8 cellular contexts compared by ENCODE assay signal in genomic region chr7:100434297-100435144, GRCh38. TPM values are rescaled to one million over a fixed set of nuclear protein-coding genes. Genes with fewer than 3 reads are reported as not detected.
A peak's percentile ranks its signal among the peaks of the same experiment; 100 is the strongest.
DNase-seq lines count a peak whose midpoint lies in the region; ATAC-seq lines count a peak whose summit lies in the region.

No MANE protein-coding gene starts in this region.

- H3K4me1 ChIP-seq in iPS-20b (ENCODE audit: insufficient read depth, low read length) (peaks cover 20% of the 10 kb centered on the region; the same call in 1 of the 2 replicates), stomach smooth muscle (ENCODE audit: control insufficient read depth, insufficient read depth, low read length) (peaks cover 45% of the 10 kb centered on the region)

- peaks cover under 1% of the 10 kb centered on the region for H3K27me3 Mint-ChIP-seq in activated CD8-positive, alpha-beta memory T cell treated with anti-CD3 and anti-CD28 coated beads, Interleukin-2, amount 10 ng/mL, durations not matched to agents 7 days and 5 days
- peaks cover under 1% of the 10 kb centered on the region for H3K27me3 Mint-ChIP-seq in activated CD8-positive, alpha-beta T cell treated with anti-CD3 and anti-CD28 coated beads, Interleukin-2, amount 10 ng/mL, durations not matched to agents 7 days and 5 days (ENCODE audit: low read depth)

- H3K27me3 ChIP-seq in iPS-20b (ENCODE audit: insufficient read depth, low read length) (no peaks in the 10 kb centered on the region), stomach smooth muscle (ENCODE audit: control insufficient read depth in 1 of 2, insufficient read depth in 2 of 2, low read length in 2 of 2) (no peaks in the 10 kb centered on the region)

- no peak for DNase-seq in activated CD8-positive, alpha-beta memory T cell treated with anti-CD3 and anti-CD28 coated beads, Interleukin-2, amount 10 ng/mL, durations not matched to agents 7 days and 5 days
- no peak for DNase-seq in activated CD8-positive, alpha-beta memory T cell treated with anti-CD3 and anti-CD28 coated beads, Interleukin-2, amount 50 U/mL, for 4 hours
- no peak for DNase-seq in activated CD8-positive, alpha-beta T cell treated with anti-CD3 and anti-CD28 coated beads, Interleukin-2, amount 10 ng/mL, durations not matched to agents 7 days and 5 days
- DNase-seq in stimulated activated naive CD4-positive, alpha-beta T cell treated with Interleukin-2 at 50 U/mL for 16 hours (lab: John Stamatoyannopoulos, UW) = no peak
- no peak for DNase-seq in substantia nigra (lab: John Stamatoyannopoulos, UW)
- no peak for DNase-seq in activated effector memory CD4-positive, alpha-beta T cell treated with anti-CD3 and anti-CD28 coated beads, Interleukin-2, amount 50 U/mL, for 16 hours

- no peaks in the 10 kb centered on the region for H3K9me3 Mint-ChIP-seq in activated CD8-positive, alpha-beta memory T cell treated with anti-CD3 and anti-CD28 coated beads, Interleukin-2, amount 10 ng/mL, durations not matched to agents 7 days and 5 days (ENCODE audit: low read depth)
- H3K9me3 Mint-ChIP-seq in activated CD8-positive, alpha-beta T cell treated with anti-CD3 and anti-CD28 coated beads, Interleukin-2, amount 10 ng/mL, durations not matched to agents 7 days and 5 days (ENCODE audit: insufficient read depth) = no peaks in the 10 kb centered on the region

- H3K9ac ChIP-seq in iPS-20b (ENCODE audit: low read depth, low read length) (peak overlapping the region; percentile 92; the same call in 1 of the 2 replicates), stomach smooth muscle (ENCODE audit: low read length in 2 of 2) (peak overlapping the region; percentile 74 to 90)

- peaks cover 46% of the 10 kb centered on the region for H3K36me3 ChIP-seq in iPS-20b (ENCODE audit: insufficient read depth, low read depth, low read length)
- peaks cover 17 to 20% of the 10 kb centered on the region in 2 donors for H3K36me3 ChIP-seq in stomach smooth muscle (ENCODE audit: control insufficient read depth in 2 of 2, insufficient read depth in 2 of 2, low read length in 2 of 2)

- no peak for ATAC-seq in activated CD8-positive, alpha-beta memory T cell treated with anti-CD3 and anti-CD28 coated beads, Interleukin-2, amount 10 ng/mL, durations not matched to agents 7 days and 5 days
- ATAC-seq in activated CD8-positive, alpha-beta T cell treated with anti-CD3 and anti-CD28 coated beads, Interleukin-2, amount 10 ng/mL, durations not matched to agents 7 days and 5 days = no peak

- peaks cover 50% of the 10 kb centered on the region for H3K4me1 Mint-ChIP-seq in activated CD8-positive, alpha-beta memory T cell treated with anti-CD3 and anti-CD28 coated beads, Interleukin-2, amount 10 ng/mL, durations not matched to agents 7 days and 5 days
- peaks cover 48% of the 10 kb centered on the region for H3K4me1 Mint-ChIP-seq in activated CD8-positive, alpha-beta T cell treated with anti-CD3 and anti-CD28 coated beads, Interleukin-2, amount 10 ng/mL, durations not matched to agents 7 days and 5 days (ENCODE audit: low read depth)

- H3K36me3 Mint-ChIP-seq in activated CD8-positive, alpha-beta memory T cell treated with anti-CD3 and anti-CD28 coated beads, Interleukin-2, amount 10 ng/mL, durations not matched to agents 7 days and 5 days = peaks cover 38% of the 10 kb centered on the region
- peaks cover 61% of the 10 kb centered on the region for H3K36me3 Mint-ChIP-seq in activated CD8-positive, alpha-beta T cell treated with anti-CD3 and anti-CD28 coated beads, Interleukin-2, amount 10 ng/mL, durations not matched to agents 7 days and 5 days (ENCODE audit: low read depth)

- CTCF ChIA-PET in activated CD8-positive, alpha-beta memory T cell treated with anti-CD3 and anti-CD28 coated beads, Interleukin-2, amount 10 ng/mL, durations not matched to agents 7 days and 5 days (lab: Charles Lee) = interaction anchor here (1.0 to 1.7 kb wide), 5 partner anchors 10 to 104 kb away, joined by 3 to 5 read pairs (median 3); partner anchors contain the start of gene AGFG2
- CTCF ChIA-PET in activated CD8-positive, alpha-beta T cell treated with anti-CD3 and anti-CD28 coated beads, Interleukin-2, amount 10 ng/mL, durations not matched to agents 7 days and 5 days (lab: Charles Lee) = interaction anchor here (0.7 to 1.6 kb wide), 4 partner anchors 10 to 48 kb away, joined by 3 to 5 read pairs (median 4); no protein-coding TSS in a partner anchor

- POLR2A ChIA-PET in activated CD8-positive, alpha-beta T cell treated with anti-CD3 and anti-CD28 coated beads, Interleukin-2, amount 10 ng/mL, durations not matched to agents 7 days and 5 days (lab: Charles Lee) = interaction anchor here (0.8 to 1.8 kb wide), 4 partner anchors 10 to 152 kb away, joined by 3 to 5 read pairs (median 4); partner anchors contain the start of gene FBXO24

- H3K27ac ChIP-seq in iPS-20b (ENCODE audit: low read length) (no peak overlapping the region), stomach smooth muscle (ENCODE audit: low read length) (no peak overlapping the region), substantia nigra (ENCODE audit: low read depth, low read length, poor library complexity, severe bottlenecking) (no peak overlapping the region)

- H3K9me3 ChIP-seq in iPS-20b (ENCODE audit: insufficient read depth, low read depth, low read length) (no peaks in the 10 kb centered on the region), stomach smooth muscle (ENCODE audit: control insufficient read depth in 2 of 2, low read length in 2 of 2) (no peaks in the 10 kb centered on the region)

- H3K4me3 Mint-ChIP-seq in activated CD8-positive, alpha-beta memory T cell treated with anti-CD3 and anti-CD28 coated beads, Interleukin-2, amount 10 ng/mL, durations not matched to agents 7 days and 5 days = peak overlapping the region; percentile 88
- peak overlapping the region; percentile 92 for H3K4me3 Mint-ChIP-seq in activated CD8-positive, alpha-beta T cell treated with anti-CD3 and anti-CD28 coated beads, Interleukin-2, amount 10 ng/mL, durations not matched to agents 7 days and 5 days

- H3K4me3 ChIP-seq in iPS-20b (ENCODE audit: low read length) = peak overlapping the region; percentile 89
- peak overlapping the region; percentile 57 to 91 for H3K4me3 ChIP-seq in stomach smooth muscle (ENCODE audit: low read length in 2 of 2)

- peak overlapping the region; percentile 88 for H3K27ac Mint-ChIP-seq in activated CD8-positive, alpha-beta memory T cell treated with anti-CD3 and anti-CD28 coated beads, Interleukin-2, amount 10 ng/mL, durations not matched to agents 7 days and 5 days
- peak overlapping the region; percentile 97 for H3K27ac Mint-ChIP-seq in activated CD8-positive, alpha-beta T cell treated with anti-CD3 and anti-CD28 coated beads, Interleukin-2, amount 10 ng/mL, durations not matched to agents 7 days and 5 days

RNA-seq across cellular contexts. Expression of gene PPP1R35, which starts 1.8 kb away (rescaled TPM):
- 100 to 1,000 TPM in 1 of 2 experiments, 10 to 100 TPM in 1; 77.6 to 101 TPM for total RNA-seq in activated CD8-positive, alpha-beta memory T cell treated with anti-CD3 and anti-CD28 coated beads, Interleukin-2, amount 10 ng/mL, durations not matched to agents 7 days and 5 days
- total RNA-seq in activated CD8-positive, alpha-beta T cell treated with anti-CD3 and anti-CD28 coated beads, Interleukin-2, amount 10 ng/mL, durations not matched to agents 7 days and 5 days = 10 to 100 TPM; 84.0 to 90.1 TPM

RNA-seq across cellular contexts. Expression of gene MEPCE, which starts 4.9 kb away (rescaled TPM):
- 10 to 100 TPM; 42.4 to 50.2 TPM for total RNA-seq in activated CD8-positive, alpha-beta memory T cell treated with anti-CD3 and anti-CD28 coated beads, Interleukin-2, amount 10 ng/mL, durations not matched to agents 7 days and 5 days
- 10 to 100 TPM; 40.4 to 45.4 TPM for total RNA-seq in activated CD8-positive, alpha-beta T cell treated with anti-CD3 and anti-CD28 coated beads, Interleukin-2, amount 10 ng/mL, durations not matched to agents 7 days and 5 days

RNA-seq across cellular contexts. Expression of gene ZCWPW1, which starts 6.0 kb away (rescaled TPM):
- 1 to 10 TPM; 2.6 to 3.3 TPM for total RNA-seq in activated CD8-positive, alpha-beta memory T cell treated with anti-CD3 and anti-CD28 coated beads, Interleukin-2, amount 10 ng/mL, durations not matched to agents 7 days and 5 days
- 1 to 10 TPM; 2.6 to 2.8 TPM for total RNA-seq in activated CD8-positive, alpha-beta T cell treated with anti-CD3 and anti-CD28 coated beads, Interleukin-2, amount 10 ng/mL, durations not matched to agents 7 days and 5 days

RNA-seq across cellular contexts. Expression of gene SPACDR, which starts 29.5 kb away (rescaled TPM):
- 1 to 10 TPM; 3.8 to 5.0 TPM for total RNA-seq in activated CD8-positive, alpha-beta memory T cell treated with anti-CD3 and anti-CD28 coated beads, Interleukin-2, amount 10 ng/mL, durations not matched to agents 7 days and 5 days
- total RNA-seq in activated CD8-positive, alpha-beta T cell treated with anti-CD3 and anti-CD28 coated beads, Interleukin-2, amount 10 ng/mL, durations not matched to agents 7 days and 5 days = 1 to 10 TPM; 2.7 to 3.6 TPM

RNA-seq across cellular contexts. Expression of gene TSC22D4, which starts 44.5 kb away (rescaled TPM):
- total RNA-seq in activated CD8-positive, alpha-beta memory T cell treated with anti-CD3 and anti-CD28 coated beads, Interleukin-2, amount 10 ng/mL, durations not matched to agents 7 days and 5 days = 100 to 1,000 TPM; 128 to 144 TPM
- 100 to 1,000 TPM; 129 to 132 TPM for total RNA-seq in activated CD8-positive, alpha-beta T cell treated with anti-CD3 and anti-CD28 coated beads, Interleukin-2, amount 10 ng/mL, durations not matched to agents 7 days and 5 days
